8 cellular contexts compared by ENCODE assay signal in the genomic region with DNA sequence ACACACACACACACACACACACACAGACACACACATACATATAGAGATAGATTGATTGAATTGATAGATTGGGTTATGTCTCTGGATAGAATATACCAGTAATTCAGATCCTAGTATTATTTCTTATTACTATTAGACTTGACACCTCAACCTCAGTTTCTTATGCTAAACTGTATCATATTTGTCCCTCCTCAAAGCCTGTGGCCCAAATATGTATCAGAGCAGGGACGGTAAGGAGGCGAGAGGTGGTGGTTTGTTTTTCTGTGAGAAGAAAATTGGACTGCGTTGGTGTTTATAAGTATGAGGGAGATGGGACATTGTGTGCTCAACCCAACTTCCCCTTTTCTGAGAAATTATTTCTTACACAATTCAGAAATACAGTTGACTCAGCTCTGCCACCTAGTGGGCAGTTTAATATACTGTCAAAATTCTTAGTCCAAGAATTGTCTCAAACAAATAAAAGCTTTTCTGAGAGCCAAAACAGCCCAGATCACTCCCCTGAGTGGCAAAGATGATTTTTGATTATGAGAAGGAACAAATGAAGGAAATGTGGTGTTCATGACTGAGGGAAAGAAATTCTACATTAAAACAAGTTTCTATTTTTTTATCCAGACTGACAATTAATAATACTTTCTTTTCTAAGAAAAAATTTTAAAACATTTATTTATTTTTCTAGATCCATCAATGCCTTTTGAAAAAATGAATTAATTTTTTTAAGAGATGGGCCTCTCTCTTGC. TPM values are rescaled to one million over a fixed set of nuclear protein-coding genes. Genes with fewer than 3 reads are reported as not detected.
DNase-seq lines count a peak whose midpoint lies in the region; ATAC-seq, FAIRE-seq and TF ChIP-seq lines count a peak whose summit lies in the region.

No MANE protein-coding gene starts in this region.

- peak overlapping the region; percentile 86 for H3K4me3 Mint-ChIP-seq in CD4-positive, alpha-beta T cell

- H3K9me3 ChIP-seq in CD4-positive, alpha-beta T cell (ENCODE audit: control insufficient read depth, low read length) = no peaks in the 10 kb centered on the region
- no peaks in the 10 kb centered on the region for H3K9me3 ChIP-seq in breast epithelium

- no peaks in the 10 kb centered on the region for H3K27me3 ChIP-seq in CD4-positive, alpha-beta T cell (ENCODE audit: control insufficient read depth, insufficient read depth, low read length)
- H3K27me3 ChIP-seq in breast epithelium = no peaks in the 10 kb centered on the region

- DNase-seq in CD4-positive, alpha-beta T cell = peak in 9 of 10 experiments; percentile 37 to 72 (median 59)
- peak; percentile 66 for DNase-seq in H4 (ENCODE audit: low spot score)
- peak; percentile 58 for DNase-seq in NCI-H2081 treated with DMSO at 0.1 percent for 48 hours (lab: John Stamatoyannopoulos, UW)
- DNase-seq in breast epithelium (ENCODE audit: low spot score in 2 of 2) = peak in 1 of 2 donors; percentile 74
- peak in 2 of 3 donors; percentile 51 to 87 for DNase-seq in stimulated activated CD4-positive, alpha-beta T cell treated with anti-CD3 and anti-CD28 coated beads, Interleukin-12 subunit alpha, Interleukin-12 subunit beta, amount 100 ng/mL, for 48 hours (ENCODE audit: low read depth in 2 of 3, low spot score in 1 of 3)

- peak overlapping the region in 1 of 3 donors; percentile 6 for H3K4me3 ChIP-seq in breast epithelium

- CTCF ChIA-PET in CD4-positive, alpha-beta T cell (lab: Charles Lee) = interaction anchor here (0.6 to 5.2 kb wide), 25 partner anchors 10 to 162 kb away, joined by 3 to 151 read pairs (median 4); partner anchors contain the start of genes ANKRD34A, ANKRD35, HJV and NUDT17

- H3K36me3 Mint-ChIP-seq in CD4-positive, alpha-beta T cell (ENCODE audit: low read depth) = no peaks in the 10 kb centered on the region

- no peaks in the 10 kb centered on the region for H3K36me3 ChIP-seq in breast epithelium

- intact Hi-C loops in CD4-positive, alpha-beta T cell (cut with DNase I, micrococcal nuclease) = loop anchor here (1.0 to 5.0 kb wide), 4 partner anchors 10 to 160 kb away; partner anchors contain the start of gene PEX11B (in 1 of the 2)
- intact Hi-C loops in breast epithelium (cut with DNase I; ENCODE audit: low total_unique reads) = no loop called here

- POLR2A ChIA-PET in CD4-positive, alpha-beta T cell (lab: Charles Lee) = interaction anchor here (0.6 to 7.3 kb wide), 16 partner anchors 10 to 162 kb away, joined by 3 to 144 read pairs (median 5); partner anchors contain the start of genes ANKRD34A, HJV, LIX1L and NUDT17

- peak; percentile 94 for FAIRE-seq in TTC549 (lab: Jason Lieb, UNC)
- FAIRE-seq in islet of Langerhans (lab: Jason Lieb, UNC) = peak; percentile 99

- TF ChIP-seq POLR2A in breast epithelium (IDR thresholded peaks at IDR 0.05) = peak; percentile 54

- ATAC-seq in CD4-positive, alpha-beta T cell (ENCODE audit: poor library complexity) = peak; percentile 90
- no peak for ATAC-seq in GM18909 (IDR thresholded peaks at IDR 0.05; ENCODE audit: poor library complexity, unreplicated experiment)

- TF ChIP-seq CTCF in CD4-positive, alpha-beta T cell (IDR thresholded peaks at IDR 0.05) = peak; percentile 70
- TF ChIP-seq CTCF in breast epithelium (IDR thresholded peaks at IDR 0.05) = peak; percentile 97 to 99 (median 98)

- peaks cover 0 to 15% of the 10 kb centered on the region in 2 donors for H3K4me1 ChIP-seq in breast epithelium

- H3K27ac ChIP-seq in CD4-positive, alpha-beta T cell (ENCODE audit: low read depth, low read length) = peak overlapping the region; percentile 8
- H3K27ac ChIP-seq in breast epithelium = peak overlapping the region; percentile 84 to 87

- no peaks in the 10 kb centered on the region for H3K27me3 Mint-ChIP-seq in CD4-positive, alpha-beta T cell

- H3K4me1 Mint-ChIP-seq in CD4-positive, alpha-beta T cell (ENCODE audit: low read depth) = peaks cover 46% of the 10 kb centered on the region

- peak overlapping the region; percentile 86 for H3K27ac Mint-ChIP-seq in CD4-positive, alpha-beta T cell

- H3K9me3 Mint-ChIP-seq in CD4-positive, alpha-beta T cell = no peaks in the 10 kb centered on the region

RNA-seq across cellular contexts. Expression of gene TXNIP, which starts 10.8 kb away (rescaled TPM):
- 1,000 to 10,000 TPM; 1,317 to 1,358 TPM for total RNA-seq in CD4-positive, alpha-beta T cell
- 101 and 102 TPM in 2 replicates for total RNA-seq in H4 (2014; rRNA removed; shearing (Covaris generic))
- total RNA-seq in breast epithelium = 1,000 to 10,000 TPM; 2,506 to 3,955 (median 3,543) TPM

RNA-seq across cellular contexts. Expression of gene HJV, which starts 14.3 kb away (rescaled TPM):
- total RNA-seq in CD4-positive, alpha-beta T cell = not detected
- total RNA-seq in H4 (2014; rRNA removed; shearing (Covaris generic)) = not detected in 2 replicates
- not detected for total RNA-seq in breast epithelium

RNA-seq across cellular contexts. Expression of gene POLR3GL, which starts 42.7 kb away (rescaled TPM):
- 10 to 100 TPM; 17.2 to 17.8 TPM for total RNA-seq in CD4-positive, alpha-beta T cell
- 16.9 and 21.2 TPM in 2 replicates for total RNA-seq in H4 (2014; rRNA removed; shearing (Covaris generic))
- 10 to 100 TPM; 18.0 to 32.8 (median 18.1) TPM for total RNA-seq in breast epithelium

RNA-seq across cellular contexts. Expression of gene ANKRD34A, which starts 42.8 kb away (rescaled TPM):
- under 1 TPM; 0.42 to 0.47 TPM for total RNA-seq in CD4-positive, alpha-beta T cell
- total RNA-seq in H4 (2014; rRNA removed; shearing (Covaris generic)) = 0.54 and 0.70 TPM in 2 replicates
- total RNA-seq in breast epithelium = under 1 TPM; 0.16 to 0.98 (median 0.59) TPM

RNA-seq across cellular contexts. Expression of gene LIX1L, which starts 49.4 kb away (rescaled TPM):
- 10 to 100 TPM; 21.4 to 21.5 TPM for total RNA-seq in CD4-positive, alpha-beta T cell
- total RNA-seq in H4 (2014; rRNA removed; shearing (Covaris generic)) = 15.1 and 18.7 TPM in 2 replicates
- total RNA-seq in breast epithelium = 10 to 100 TPM; 18.1 to 28.5 (median 21.8) TPM

Comparison
In these comparisons a context has a peak if more than half of its experiments do, and no peak if none do; other contexts are left out.
1. RNA of gene TXNIP, which starts 10.8 kb away (total RNA-seq): 2,506 to 3,955 TPM in breast epithelium and 1,317 to 1,358 TPM in CD4-positive, alpha-beta T cell; 101 to 102 TPM in H4; every median in the first group is over 10 times any median in the second.